35 cellular contexts compared by ENCODE assay signal in genomic region chr19:55311397-55311796, GRCh38. TPM values are rescaled to one million over a fixed set of nuclear protein-coding genes. Genes with fewer than 3 reads are reported as not detected.
"Had no signal": no experiment of that assay in that cellular context is flagged by ENCODE, and none has a peak within 500 bp of the region (broad histone marks: within the 10 kb centered on the region; RNA-seq: fewer than 3 reads in every experiment).

No MANE protein-coding gene starts in this region.

- DNase-seq: activated B cell treated with CpG ODN at 0.5 μM for 24 hours; activated CD4-positive, alpha-beta memory T cell treated with anti-CD3 and anti-CD28 coated beads for 36 hours; activated CD4-positive, alpha-beta T cell treated with anti-CD3 and anti-CD28 coated beads for 4 hours; activated CD4-positive, alpha-beta T cell treated with anti-CD3 and anti-CD28 coated beads, Interleukin-2, amount 10 ng/mL, durations not matched to agents 24 days and 14 days; activated CD4-positive, alpha-beta T cell treated with anti-CD3 and anti-CD28 coated beads, Interleukin-2, amount 50 U/mL, for 1 hour; activated CD4-positive, alpha-beta T cell treated with anti-CD3 and anti-CD28 coated beads, Interleukin-2, amount 50 U/mL, for 4 hours; activated CD4-positive, CD25-positive, alpha-beta regulatory T cell treated with anti-CD3 and anti-CD28 coated beads, Interleukin-2, amount 50 U/mL, for 72 hours; activated CD8-positive, alpha-beta memory T cell treated with anti-CD3 and anti-CD28 coated beads, Interleukin-2, amount 50 U/mL, for 4 hours; activated CD8-positive, alpha-beta T cell treated with anti-CD3 and anti-CD28 coated beads for 36 hours; activated effector memory CD4-positive, alpha-beta T cell treated with anti-CD3 and anti-CD28 coated beads, Interleukin-2, amount 50 U/mL, for 16 hours; activated gamma-delta T cell treated with Interleukin-2 at 50 U/mL for 16 hours; activated naive CD4-positive, alpha-beta T cell; activated naive CD4-positive, alpha-beta T cell treated with anti-CD3 and anti-CD28 coated beads for 36 hours; activated naive CD4-positive, alpha-beta T cell treated with anti-CD3 and anti-CD28 coated beads, Interleukin-2, amount 50 U/mL, for 16 hours; activated naive CD8-positive, alpha-beta T cell treated with anti-CD3 and anti-CD28 coated beads, Interleukin-2, amount 10 ng/mL, durations not matched to agents 7 days and 5 days; activated naive CD8-positive, alpha-beta T cell treated with anti-CD3 and anti-CD28 coated beads, Interleukin-2, amount 50 U/mL, for 24 hours; activated T-cell treated with anti-CD3 and anti-CD28 coated beads for 4 hours; activated T-cell treated with anti-CD3 and anti-CD28 coated beads, Interleukin-2, amount 50 U/mL, for 1 hour; activated T-cell treated with anti-CD3 and anti-CD28 coated beads, Interleukin-2, amount 50 U/mL, for 4 hours; activated T-cell treated with anti-CD3 and anti-CD28 coated beads, Interleukin-2, amount 50 U/mL, for 72 hours; amygdala; anterior cingulate cortex; central memory CD4-positive, alpha-beta T cell; T-cell; T-helper 2 cell; T-helper 9 cell had no signal

- H3K27me3 ChIP-seq: ascending aorta had no signal

- H3K27ac ChIP-seq: ascending aorta, VCaP had no signal

- H3K4me3 ChIP-seq: ascending aorta had no signal

- ATAC-seq: activated CD8-positive, alpha-beta T cell treated with anti-CD3 and anti-CD28 coated beads for 36 hours; activated naive CD4-positive, alpha-beta T cell treated with anti-CD3 and anti-CD28 coated beads, Interleukin-2, amount 50 U/mL, for 72 hours; activated naive CD8-positive, alpha-beta T cell treated with anti-CD3 and anti-CD28 coated beads, Interleukin-2, amount 50 U/mL, for 24 hours; activated T-cell treated with anti-CD3 and anti-CD28 coated beads, Interleukin-2, amount 50 U/mL, for 4 hours; activated T-cell treated with anti-CD3 and anti-CD28 coated beads, Interleukin-2, amount 50 U/mL, for 72 hours; activated T-helper 17 cell treated with anti-CD3 and anti-CD28 coated beads, Interleukin-2, amount 50 U/mL, for 72 hours; T-cell had no signal

- H3K36me3 Mint-ChIP-seq: activated CD4-positive, alpha-beta memory T cell treated with anti-CD3 and anti-CD28 coated beads for 36 hours; activated naive CD4-positive, alpha-beta T cell treated with anti-CD3 and anti-CD28 coated beads, Interleukin-2, amount 50 U/mL, for 72 hours; T-cell had no signal

- H3K27me3 Mint-ChIP-seq: activated B cell treated with CpG ODN at 0.5 μM for 24 hours; activated CD4-positive, alpha-beta memory T cell treated with anti-CD3 and anti-CD28 coated beads for 36 hours; activated CD4-positive, alpha-beta T cell treated with anti-CD3 and anti-CD28 coated beads, Interleukin-2, amount 10 ng/mL, durations not matched to agents 24 days and 14 days; activated CD8-positive, alpha-beta T cell treated with anti-CD3 and anti-CD28 coated beads for 36 hours; activated naive CD8-positive, alpha-beta T cell treated with anti-CD3 and anti-CD28 coated beads, Interleukin-2, amount 10 ng/mL, durations not matched to agents 7 days and 5 days; activated naive CD8-positive, alpha-beta T cell treated with anti-CD3 and anti-CD28 coated beads, Interleukin-2, amount 50 U/mL, for 24 hours; activated T-helper 17 cell treated with anti-CD3 and anti-CD28 coated beads, Interleukin-2, amount 50 U/mL, for 72 hours; brain; T-cell had no signal

- H3K27ac Mint-ChIP-seq: activated B cell treated with CpG ODN at 0.5 μM for 24 hours; activated CD4-positive, alpha-beta memory T cell treated with anti-CD3 and anti-CD28 coated beads for 36 hours; activated CD4-positive, alpha-beta T cell treated with anti-CD3 and anti-CD28 coated beads, Interleukin-2, amount 10 ng/mL, durations not matched to agents 24 days and 14 days; activated CD8-positive, alpha-beta T cell treated with anti-CD3 and anti-CD28 coated beads for 36 hours; activated naive CD4-positive, alpha-beta T cell treated with anti-CD3 and anti-CD28 coated beads for 36 hours; activated naive CD4-positive, alpha-beta T cell treated with anti-CD3 and anti-CD28 coated beads, Interleukin-2, amount 50 U/mL, for 72 hours; activated naive CD8-positive, alpha-beta T cell treated with anti-CD3 and anti-CD28 coated beads, Interleukin-2, amount 10 ng/mL, durations not matched to agents 7 days and 5 days; activated naive CD8-positive, alpha-beta T cell treated with anti-CD3 and anti-CD28 coated beads, Interleukin-2, amount 50 U/mL, for 24 hours; activated T-cell treated with anti-CD3 and anti-CD28 coated beads, Interleukin-2, amount 50 U/mL, for 72 hours; activated T-helper 1 cell treated with anti-CD3 and anti-CD28 coated beads, Interleukin-12 subunit alpha, Interleukin-12 subunit beta, Interleukin-2, Interleukin-4 antibody, amounts not matched to agents 30 ng/mL and 10 ng/mL and 1 ng/mL, durations not matched to agents 14 hours and 24 hours and 36 hours; activated T-helper 17 cell treated with anti-CD3 and anti-CD28 coated beads, Interleukin-2, amount 50 U/mL, for 72 hours; T-cell; T-helper 2 cell treated with Interferon-gamma antibody and Interleukin-4, amounts not matched to agents 5 μg/mL and 100 μg/mL, for 36 hours had no signal

- H3K9me3 Mint-ChIP-seq: activated B cell treated with CpG ODN at 0.5 μM for 24 hours; activated CD4-positive, alpha-beta memory T cell treated with anti-CD3 and anti-CD28 coated beads for 36 hours; activated CD4-positive, alpha-beta T cell treated with anti-CD3 and anti-CD28 coated beads, Interleukin-2, amount 10 ng/mL, durations not matched to agents 24 days and 14 days; activated CD8-positive, alpha-beta T cell treated with anti-CD3 and anti-CD28 coated beads for 36 hours; activated naive CD4-positive, alpha-beta T cell treated with anti-CD3 and anti-CD28 coated beads for 36 hours; activated naive CD4-positive, alpha-beta T cell treated with anti-CD3 and anti-CD28 coated beads, Interleukin-2, amount 50 U/mL, for 72 hours; activated naive CD8-positive, alpha-beta T cell treated with anti-CD3 and anti-CD28 coated beads, Interleukin-2, amount 10 ng/mL, durations not matched to agents 7 days and 5 days; activated naive CD8-positive, alpha-beta T cell treated with anti-CD3 and anti-CD28 coated beads, Interleukin-2, amount 50 U/mL, for 24 hours; activated T-cell treated with anti-CD3 and anti-CD28 coated beads, Interleukin-2, amount 50 U/mL, for 4 hours; activated T-cell treated with anti-CD3 and anti-CD28 coated beads, Interleukin-2, amount 50 U/mL, for 72 hours; activated T-helper 1 cell treated with anti-CD3 and anti-CD28 coated beads, Interleukin-12 subunit alpha, Interleukin-12 subunit beta, Interleukin-2, Interleukin-4 antibody, amounts not matched to agents 30 ng/mL and 10 ng/mL and 1 ng/mL, durations not matched to agents 14 hours and 24 hours and 36 hours; activated T-helper 17 cell treated with anti-CD3 and anti-CD28 coated beads, Interleukin-2, amount 50 U/mL, for 72 hours; brain; T-cell; T-helper 2 cell treated with Interferon-gamma antibody and Interleukin-4, amounts not matched to agents 5 μg/mL and 100 μg/mL, for 36 hours had no signal

- H3K4me3 Mint-ChIP-seq: activated B cell treated with CpG ODN at 0.5 μM for 24 hours; activated CD4-positive, alpha-beta memory T cell treated with anti-CD3 and anti-CD28 coated beads for 36 hours; activated CD4-positive, alpha-beta T cell treated with anti-CD3 and anti-CD28 coated beads, Interleukin-2, amount 10 ng/mL, durations not matched to agents 24 days and 14 days; activated CD8-positive, alpha-beta T cell treated with anti-CD3 and anti-CD28 coated beads for 36 hours; activated naive CD4-positive, alpha-beta T cell treated with anti-CD3 and anti-CD28 coated beads for 36 hours; activated naive CD8-positive, alpha-beta T cell treated with anti-CD3 and anti-CD28 coated beads, Interleukin-2, amount 10 ng/mL, durations not matched to agents 7 days and 5 days; activated naive CD8-positive, alpha-beta T cell treated with anti-CD3 and anti-CD28 coated beads, Interleukin-2, amount 50 U/mL, for 24 hours; activated T-cell treated with anti-CD3 and anti-CD28 coated beads, Interleukin-2, amount 50 U/mL, for 4 hours; activated T-cell treated with anti-CD3 and anti-CD28 coated beads, Interleukin-2, amount 50 U/mL, for 72 hours; activated T-helper 1 cell treated with anti-CD3 and anti-CD28 coated beads, Interleukin-12 subunit alpha, Interleukin-12 subunit beta, Interleukin-2, Interleukin-4 antibody, amounts not matched to agents 30 ng/mL and 10 ng/mL and 1 ng/mL, durations not matched to agents 14 hours and 24 hours and 36 hours; activated T-helper 17 cell treated with anti-CD3 and anti-CD28 coated beads, Interleukin-2, amount 50 U/mL, for 72 hours; brain; T-cell; T-helper 2 cell treated with Interferon-gamma antibody and Interleukin-4, amounts not matched to agents 5 μg/mL and 100 μg/mL, for 36 hours had no signal

- H3K4me1 ChIP-seq: ascending aorta had no signal

- H3K9me3 ChIP-seq: ascending aorta had no signal

- H3K4me1 Mint-ChIP-seq: activated B cell treated with CpG ODN at 0.5 μM for 24 hours; activated naive CD8-positive, alpha-beta T cell treated with anti-CD3 and anti-CD28 coated beads, Interleukin-2, amount 50 U/mL, for 24 hours had no signal

RNA-seq across cellular contexts. Expression of gene TMEM150B, which starts 13.7 kb away (rescaled TPM):
- total RNA-seq: activated B cell treated with CpG ODN at 0.5 μM for 24 hours; activated CD4-positive, alpha-beta memory T cell treated with anti-CD3 and anti-CD28 coated beads for 36 hours; activated CD8-positive, alpha-beta T cell treated with anti-CD3 and anti-CD28 coated beads for 36 hours; activated naive CD4-positive, alpha-beta T cell treated with anti-CD3 and anti-CD28 coated beads for 36 hours; activated naive CD4-positive, alpha-beta T cell treated with anti-CD3 and anti-CD28 coated beads, Interleukin-2, amount 50 U/mL, for 72 hours; activated T-cell treated with anti-CD3 and anti-CD28 coated beads, Interleukin-2, amount 50 U/mL, for 4 hours; activated T-cell treated with anti-CD3 and anti-CD28 coated beads, Interleukin-2, amount 50 U/mL, for 72 hours; activated T-helper 1 cell treated with anti-CD3 and anti-CD28 coated beads, Interleukin-12 subunit alpha, Interleukin-12 subunit beta, Interleukin-2, Interleukin-4 antibody, amounts not matched to agents 30 ng/mL and 10 ng/mL and 1 ng/mL, durations not matched to agents 14 hours and 24 hours and 36 hours; ascending aorta had no signal

RNA-seq across cellular contexts. Expression of gene COX6B2, which starts 43.1 kb away (rescaled TPM):
- total RNA-seq: activated B cell treated with CpG ODN at 0.5 μM for 24 hours; activated CD8-positive, alpha-beta memory T cell treated with anti-CD3 and anti-CD28 coated beads for 36 hours; activated CD8-positive, alpha-beta T cell treated with anti-CD3 and anti-CD28 coated beads for 36 hours; activated T-cell treated with anti-CD3 and anti-CD28 coated beads, Interleukin-2, amount 50 U/mL, for 4 hours; ascending aorta; cardiac septum had no signal
